Comparison of ENCODE assay signal across 23 cellular contexts in the genomic region with DNA sequence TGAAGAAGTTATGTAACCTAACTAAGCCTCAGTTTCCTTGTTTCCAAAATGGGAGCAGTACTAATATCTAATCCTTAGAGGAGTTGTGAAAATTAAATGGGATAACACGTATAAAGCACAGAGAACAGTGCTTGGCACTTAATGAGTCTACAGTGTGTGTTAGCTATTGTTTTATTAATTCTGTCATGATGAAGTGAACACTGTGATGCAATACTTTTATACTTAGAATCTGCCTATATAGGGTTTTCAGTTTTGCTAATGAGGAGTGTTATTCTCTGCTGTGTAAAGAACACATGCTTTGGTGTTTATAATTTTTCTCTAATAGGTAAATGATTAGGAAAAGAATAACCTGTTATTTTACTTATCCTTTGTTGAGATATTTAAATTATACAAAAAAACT.
DNase-seq lines count a peak whose midpoint lies in the region; ATAC-seq and TF ChIP-seq lines count a peak whose summit lies in the region.
"Had no signal": no experiment of that assay in that cellular context is flagged by ENCODE, and none has a peak within 500 bp of the region (broad histone marks: within the 10 kb centered on the region; RNA-seq: fewer than 3 reads in every experiment).

No MANE protein-coding gene starts in this region.

- H3K9me2 ChIP-seq in Karpas-422 (replicated peaks; ENCODE audit: insufficient read depth, low read length), result no peaks in the 10 kb centered on the region

- peak; percentile 19 to 49 for ATAC-seq in activated CD4-positive, CD25-positive, alpha-beta regulatory T cell treated with anti-CD3 and anti-CD28 coated beads, Interleukin-2, amount 50 U/mL, for 24 hours
- no peak for ATAC-seq in gastrocnemius medialis
- ATAC-seq: activated CD4-positive, alpha-beta T cell treated with anti-CD3 and anti-CD28 coated beads for 36 hours; esophagus mucosa; HCT116; left colon; stimulated activated naive CD8-positive, alpha-beta T cell treated with anti-CD3 and anti-CD28 coated beads, Interleukin-15, amount 100 ng/mL, for 72 hours had no signal

- H3K27ac ChIP-seq in Karpas-422 (ENCODE audit: low read length) (peak overlapping the region; percentile 24; the same call in 1 of the 2 replicates), gastrocnemius medialis (peak overlapping the region; percentile 80 to 95 (median 86))

- H3K4me3 ChIP-seq in Karpas-422 (ENCODE audit: low read length), result no peak overlapping the region
- H3K4me3 ChIP-seq in gastrocnemius medialis, result no peak overlapping the region
- H3K4me3 ChIP-seq: MG63, skin epidermis had no signal

- H3K27me3 ChIP-seq in Karpas-422 (ENCODE audit: low read length), result no peaks in the 10 kb centered on the region
- no peaks in the 10 kb centered on the region for H3K27me3 ChIP-seq in gastrocnemius medialis
- H3K27me3 ChIP-seq: MG63 had no signal

- H3K36me3 Mint-ChIP-seq in chondrocyte (ENCODE audit: low read depth), result peaks cover 1% of the 10 kb centered on the region

- no peak overlapping the region for H2AFZ ChIP-seq in Karpas-422 (ENCODE audit: low read length)

- intact Hi-C loops in gastrocnemius medialis (cut with DNase I; ENCODE audit: low total_unique reads), result no loop called here

- no peak for TF ChIP-seq POLR2A in gastrocnemius medialis (IDR thresholded peaks at IDR 0.05)

- peaks cover 99% of the 10 kb centered on the region for H3K79me2 ChIP-seq in Karpas-422 (ENCODE audit: low read length)

- H4K20me1 ChIP-seq in Karpas-422 (ENCODE audit: insufficient read depth, low read depth, low read length), result no peaks in the 10 kb centered on the region

- H3K9me3 ChIP-seq in Karpas-422 (ENCODE audit: low read length) (no peaks in the 10 kb centered on the region), gastrocnemius medialis (no peaks in the 10 kb centered on the region)
- H3K9me3 ChIP-seq: MG63 had no signal

- H3K36me3 ChIP-seq in Karpas-422 (ENCODE audit: insufficient read depth, low read length) (peaks cover 23% of the 10 kb centered on the region; the same call in 1 of the 2 replicates), gastrocnemius medialis (peaks cover 0 to 3% of the 10 kb centered on the region in 2 donors)

- H3K27ac Mint-ChIP-seq in chondrocyte (ENCODE audit: unreplicated experiment), result peak overlapping the region; percentile 11
- H3K27ac Mint-ChIP-seq: nephron progenitor cell had no signal

- in situ Hi-C loops in gastrocnemius medialis (cut with MboI; ENCODE audit: low sequenced_read_pairs in 4 of 4), result no loop called here

- H3K4me1 ChIP-seq in Karpas-422 (ENCODE audit: low read length), result peaks cover 65% of the 10 kb centered on the region
- H3K4me1 ChIP-seq in gastrocnemius medialis, result peaks cover 91 to 96% of the 10 kb centered on the region in 2 donors

- H3K9ac ChIP-seq in Karpas-422 (ENCODE audit: low read length), result no peak overlapping the region

- H3K4me3 Mint-ChIP-seq in chondrocyte (ENCODE audit: unreplicated experiment), result no peak overlapping the region
- H3K4me3 Mint-ChIP-seq: activated CD4-positive, alpha-beta T cell treated with anti-CD3 and anti-CD28 coated beads for 36 hours; nephron progenitor cell had no signal

- no peak for DNase-seq in activated CD4-positive, CD25-positive, alpha-beta regulatory T cell treated with anti-CD3 and anti-CD28 coated beads, Interleukin-2, amount 50 U/mL, for 72 hours
- DNase-seq in Karpas-422 (no peak), chondrocyte (ENCODE audit: low spot score) (no peak), gastrocnemius medialis (no peak), kidney tubule cell (ENCODE audit: low spot score) (no peak), NCI-H446 treated with DMSO at 0.1 percent for 48 hours (lab: John Stamatoyannopoulos, UW) (no peak)
- no peak for DNase-seq in activated CD8-positive, alpha-beta memory T cell treated with anti-CD3 and anti-CD28 coated beads for 24 hours
- DNase-seq: 8988T; activated CD4-positive, alpha-beta T cell treated with anti-CD3 and anti-CD28 coated beads for 36 hours; activated CD8-positive, alpha-beta memory T cell treated with anti-CD3 and anti-CD28 coated beads, Interleukin-2, amount 50 U/mL, for 48 hours; activated naive CD4-positive, alpha-beta T cell; effector CD4-positive, alpha-beta T cell; left colon; MG63; NCI-H2171 treated with DMSO at 0.1 percent for 48 hours; NCI-H526 treated with DMSO at 0.1 percent for 48 hours; nephron progenitor cell; stimulated activated CD4-positive, alpha-beta T cell treated with anti-CD3 and anti-CD28 coated beads, Interleukin-2, amount 100 ng/mL, for 24 hours; stimulated activated naive CD8-positive, alpha-beta T cell treated with anti-CD3 and anti-CD28 coated beads, Interleukin-15, amount 100 ng/mL, for 72 hours had no signal

- TF ChIP-seq CTCF in chondrocyte (IDR thresholded peaks at IDR 0.05), result no peak
- TF ChIP-seq CTCF in gastrocnemius medialis (IDR thresholded peaks at IDR 0.05 in 4 of 5, conservative IDR thresholded peaks at IDR 0.05 in 1 of 5), result no peak

- no peak overlapping the region for H3K4me2 ChIP-seq in Karpas-422 (ENCODE audit: low read depth, low read length, poor library complexity, severe bottlenecking)

- peaks cover 50% of the 10 kb centered on the region for H3K4me1 Mint-ChIP-seq in chondrocyte (ENCODE audit: low read depth)
- H3K4me1 Mint-ChIP-seq: nephron progenitor cell had no signal

- no peaks in the 10 kb centered on the region for H3K9me3 Mint-ChIP-seq in chondrocyte (ENCODE audit: low read depth)
- H3K9me3 Mint-ChIP-seq: nephron progenitor cell; stimulated activated naive CD8-positive, alpha-beta T cell treated with anti-CD3 and anti-CD28 coated beads, Interleukin-15, amount 100 ng/mL, for 72 hours had no signal

- no peaks in the 10 kb centered on the region for H3K27me3 Mint-ChIP-seq in chondrocyte (ENCODE audit: low read depth)
- H3K27me3 Mint-ChIP-seq: activated CD4-positive, alpha-beta T cell treated with anti-CD3 and anti-CD28 coated beads for 36 hours; stimulated activated naive CD8-positive, alpha-beta T cell treated with anti-CD3 and anti-CD28 coated beads, Interleukin-15, amount 100 ng/mL, for 72 hours had no signal

Comparison
In these comparisons a context has a peak if more than half of its experiments do, and no peak if none do; other contexts are left out.
1. ATAC-seq: peak in activated CD4-positive, CD25-positive, alpha-beta regulatory T cell treated with anti-CD3 and anti-CD28 coated beads, Interleukin-2, amount 50 U/mL, for 24 hours (2 of 2); none in gastrocnemius medialis (0 of 2).